12 cellular contexts compared by ENCODE assay signal in genomic region chr18:59149416-59149815, GRCh38. TPM values are rescaled to one million over a fixed set of nuclear protein-coding genes. Genes with fewer than 3 reads are reported as not detected.
DNase-seq lines count a peak whose midpoint lies in the region; ATAC-seq lines count a peak whose summit lies in the region.
"Had no signal": no experiment of that assay in that cellular context is flagged by ENCODE, and none has a peak within 500 bp of the region (broad histone marks: within the 10 kb centered on the region; RNA-seq: fewer than 3 reads in every experiment).

No MANE protein-coding gene starts in this region.

- peaks cover 52% of the 10 kb centered on the region for H3K4me1 Mint-ChIP-seq in activated T-cell treated with anti-CD3 and anti-CD28 coated beads, Interleukin-2, amount 50 U/mL, for 24 hours (ENCODE audit: low read depth)
- peaks cover 49% of the 10 kb centered on the region for H3K4me1 Mint-ChIP-seq in activated T-cell treated with anti-CD3 and anti-CD28 coated beads, Interleukin-2, amount 50 U/mL, for 4 hours (ENCODE audit: low read depth)
- peaks cover 34% of the 10 kb centered on the region for H3K4me1 Mint-ChIP-seq in activated naive CD8-positive, alpha-beta T cell treated with anti-CD3 and anti-CD28 coated beads for 36 hours

- DNase-seq in NCI-H748 (lab: John Stamatoyannopoulos, UW; ENCODE audit: unreplicated experiment) (peak; percentile 27), NCI-H748 treated with DMSO at 0.1 percent for 48 hours (lab: John Stamatoyannopoulos, UW) (no peak), hippocampal formation (lab: John Stamatoyannopoulos, UW) (no peak)
- DNase-seq in activated T-cell treated with anti-CD3 and anti-CD28 coated beads, Interleukin-2, amount 50 U/mL, for 24 hours = no peak
- DNase-seq in activated T-cell treated with anti-CD3 and anti-CD28 coated beads, Interleukin-2, amount 50 U/mL, for 4 hours = no peak
- DNase-seq in activated naive CD8-positive, alpha-beta T cell treated with anti-CD3 and anti-CD28 coated beads for 36 hours = no peak
- DNase-seq: BE2C; CD4-positive, alpha-beta memory T cell; GOT3; NCI-H1105; NCI-H82 had no signal

- peaks cover 76% of the 10 kb centered on the region for H3K36me3 Mint-ChIP-seq in activated T-cell treated with anti-CD3 and anti-CD28 coated beads, Interleukin-2, amount 50 U/mL, for 24 hours (ENCODE audit: low read depth)
- H3K36me3 Mint-ChIP-seq in activated T-cell treated with anti-CD3 and anti-CD28 coated beads, Interleukin-2, amount 50 U/mL, for 4 hours (ENCODE audit: insufficient read depth) = peaks cover 26% of the 10 kb centered on the region
- peaks cover 9% of the 10 kb centered on the region for H3K36me3 Mint-ChIP-seq in activated naive CD8-positive, alpha-beta T cell treated with anti-CD3 and anti-CD28 coated beads for 36 hours

- no peak overlapping the region for H3K4me3 Mint-ChIP-seq in activated T-cell treated with anti-CD3 and anti-CD28 coated beads, Interleukin-2, amount 50 U/mL, for 24 hours
- no peak overlapping the region for H3K4me3 Mint-ChIP-seq in activated T-cell treated with anti-CD3 and anti-CD28 coated beads, Interleukin-2, amount 50 U/mL, for 4 hours
- no peak overlapping the region for H3K4me3 Mint-ChIP-seq in activated naive CD8-positive, alpha-beta T cell treated with anti-CD3 and anti-CD28 coated beads for 36 hours

- no peaks in the 10 kb centered on the region for H3K9me3 Mint-ChIP-seq in activated T-cell treated with anti-CD3 and anti-CD28 coated beads, Interleukin-2, amount 50 U/mL, for 24 hours
- no peaks in the 10 kb centered on the region for H3K9me3 Mint-ChIP-seq in activated T-cell treated with anti-CD3 and anti-CD28 coated beads, Interleukin-2, amount 50 U/mL, for 4 hours
- H3K9me3 Mint-ChIP-seq in activated naive CD8-positive, alpha-beta T cell treated with anti-CD3 and anti-CD28 coated beads for 36 hours = no peaks in the 10 kb centered on the region

- no peaks in the 10 kb centered on the region for H3K27me3 Mint-ChIP-seq in activated T-cell treated with anti-CD3 and anti-CD28 coated beads, Interleukin-2, amount 50 U/mL, for 24 hours
- no peaks in the 10 kb centered on the region for H3K27me3 Mint-ChIP-seq in activated T-cell treated with anti-CD3 and anti-CD28 coated beads, Interleukin-2, amount 50 U/mL, for 4 hours (ENCODE audit: low read depth)
- H3K27me3 Mint-ChIP-seq in activated naive CD8-positive, alpha-beta T cell treated with anti-CD3 and anti-CD28 coated beads for 36 hours = no peaks in the 10 kb centered on the region
- H3K27me3 Mint-ChIP-seq: CD4-positive, alpha-beta memory T cell had no signal

- H3K27ac Mint-ChIP-seq in activated T-cell treated with anti-CD3 and anti-CD28 coated beads, Interleukin-2, amount 50 U/mL, for 24 hours = peak overlapping the region; percentile 81
- H3K27ac Mint-ChIP-seq in activated naive CD8-positive, alpha-beta T cell treated with anti-CD3 and anti-CD28 coated beads for 36 hours = peak overlapping the region; percentile 31

- no peak for ATAC-seq in activated T-cell treated with anti-CD3 and anti-CD28 coated beads, Interleukin-2, amount 50 U/mL, for 4 hours
- no peak for ATAC-seq in GM21723 (IDR thresholded peaks at IDR 0.05; ENCODE audit: unreplicated experiment)

RNA-seq across cellular contexts. Expression of gene SEC11C, which starts 9.7 kb away (rescaled TPM):
- total RNA-seq in activated T-cell treated with anti-CD3 and anti-CD28 coated beads, Interleukin-2, amount 50 U/mL, for 4 hours = 100 to 1,000 TPM; 126 to 152 (median 134) TPM
- 10 to 100 TPM; 56.8 to 57.8 TPM for total RNA-seq in activated naive CD8-positive, alpha-beta T cell treated with anti-CD3 and anti-CD28 coated beads for 36 hours
